In genomic region chr19:47427241-47428176, GRCh38 we compare ENCODE assay signal across 8 cellular contexts. TPM values are rescaled to one million over a fixed set of nuclear protein-coding genes. Genes with fewer than 3 reads are reported as not detected.
DNase-seq lines count a peak whose midpoint lies in the region; ATAC-seq and TF ChIP-seq lines count a peak whose summit lies in the region.

No MANE protein-coding gene starts in this region.

- H3K27me3 Mint-ChIP-seq in T-helper 1 cell treated with Interleukin-12 subunit alpha and Interleukin-12 subunit beta and Interleukin-4 antibody, amounts not matched to agents 30 μg/mL and 1 μg/mL, for 36 hours (ENCODE audit: low read depth) = peaks cover 34% of the 10 kb centered on the region

- no peaks in the 10 kb centered on the region for H3K9me3 ChIP-seq in ascending aorta

- ATAC-seq in HG02885 (IDR thresholded peaks at IDR 0.05; ENCODE audit: poor library complexity, unreplicated experiment) = no peak
- ATAC-seq in GM21423 (IDR thresholded peaks at IDR 0.05; ENCODE audit: unreplicated experiment) = no peak

- TF ChIP-seq CTCF in GM12875 (IDR thresholded peaks at IDR 0.05; ENCODE audit: borderline replicate concordance, insufficient read depth, low read depth, low read length) (peak; percentile 96), ascending aorta (IDR thresholded peaks at IDR 0.05) (peak; percentile 53 to 81 (median 78))

- intact Hi-C loops in ascending aorta (cut with DNase I) = no loop called here

- DNase-seq in NCI-H1092 (lab: John Stamatoyannopoulos, UW) = peak; percentile 31
- no peak for DNase-seq in ascending aorta (ENCODE audit: low spot score in 2 of 2)
- DNase-seq in hypothalamus (lab: John Stamatoyannopoulos, UW) = peak in 36 of 51 donors; percentile 1 to 61 (median 25)
- DNase-seq in skeletal muscle cell (ENCODE audit: low read depth) = no peak

- peaks cover 2% of the 10 kb centered on the region for H3K36me3 Mint-ChIP-seq in T-helper 1 cell treated with Interleukin-12 subunit alpha and Interleukin-12 subunit beta and Interleukin-4 antibody, amounts not matched to agents 30 μg/mL and 1 μg/mL, for 36 hours (ENCODE audit: low read depth)

- H3K27me3 ChIP-seq in ascending aorta = peaks cover 25% of the 10 kb centered on the region

- peaks cover 8% of the 10 kb centered on the region for H3K4me1 Mint-ChIP-seq in T-helper 1 cell treated with Interleukin-12 subunit alpha and Interleukin-12 subunit beta and Interleukin-4 antibody, amounts not matched to agents 30 μg/mL and 1 μg/mL, for 36 hours (ENCODE audit: low read depth)

- no peak overlapping the region for H3K27ac ChIP-seq in ascending aorta

- peaks cover 9 to 13% of the 10 kb centered on the region in 2 donors for H3K4me1 ChIP-seq in ascending aorta

- no peak overlapping the region for H3K4me3 Mint-ChIP-seq in T-helper 1 cell treated with Interleukin-12 subunit alpha and Interleukin-12 subunit beta and Interleukin-4 antibody, amounts not matched to agents 30 μg/mL and 1 μg/mL, for 36 hours

- H3K4me3 ChIP-seq in GM12875 (ENCODE audit: low read depth, low read length) = no peak overlapping the region
- peak overlapping the region in 1 of 2 donors; percentile 28 for H3K4me3 ChIP-seq in ascending aorta
- H3K4me3 ChIP-seq in skeletal muscle cell (ENCODE audit: low read depth, low read length) = peak overlapping the region; percentile 34

- no peaks in the 10 kb centered on the region for H3K9me3 Mint-ChIP-seq in T-helper 1 cell treated with Interleukin-12 subunit alpha and Interleukin-12 subunit beta and Interleukin-4 antibody, amounts not matched to agents 30 μg/mL and 1 μg/mL, for 36 hours

- peak overlapping the region; percentile 36 for H3K27ac Mint-ChIP-seq in T-helper 1 cell treated with Interleukin-12 subunit alpha and Interleukin-12 subunit beta and Interleukin-4 antibody, amounts not matched to agents 30 μg/mL and 1 μg/mL, for 36 hours

- H3K36me3 ChIP-seq in ascending aorta = no peaks in the 10 kb centered on the region

RNA-seq across cellular contexts. Expression of gene MEIS3, which starts 8.2 kb away (rescaled TPM):
- total RNA-seq in ascending aorta = 28.6 TPM

RNA-seq across cellular contexts. Expression of gene SLC8A2, which starts 44.2 kb away (rescaled TPM):
- total RNA-seq in ascending aorta = not detected

RNA-seq across cellular contexts. Expression of gene KPTN, which starts 56.5 kb away (rescaled TPM):
- 26.0 TPM for total RNA-seq in ascending aorta

Comparison
In these comparisons a context has a peak if more than half of its experiments do, and no peak if none do; other contexts are left out.
1. DNase-seq: peak in NCI-H1092 (single experiment) and hypothalamus (36 of 51); none in ascending aorta (0 of 2) and skeletal muscle cell (single experiment).